In the genomic region with DNA sequence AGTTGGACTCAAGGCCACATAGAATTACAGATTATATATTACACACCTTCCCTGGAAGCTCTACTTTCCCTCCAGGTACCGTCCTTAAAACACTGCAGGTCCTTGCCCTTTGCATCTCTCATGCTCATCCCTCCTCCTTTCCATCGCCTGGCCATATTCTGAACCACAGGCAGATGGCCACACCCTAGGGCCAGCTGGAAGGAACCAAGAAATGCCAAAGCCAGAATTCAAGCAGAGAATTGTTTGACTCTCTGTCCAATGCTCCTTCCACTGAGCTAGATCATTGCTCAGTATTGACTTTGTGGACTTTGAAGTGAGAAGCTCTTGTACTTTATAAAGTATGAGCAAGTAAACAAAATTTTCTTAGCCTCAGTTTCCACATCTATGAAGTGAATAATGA, we compare ENCODE assay signal across 19 cellular contexts.
"Had no signal": no experiment of that assay in that cellular context is flagged by ENCODE, and none has a peak within 500 bp of the region (broad histone marks: within the 10 kb centered on the region; RNA-seq: fewer than 3 reads in every experiment).

No MANE protein-coding gene starts in this region.

- DNase-seq: dermis blood vessel endothelial cell; effector CD4-positive, alpha-beta T cell; effector memory CD4-positive, alpha-beta T cell; foreskin keratinocyte; glutamatergic neuron; head of caudate nucleus; heart right ventricle; hippocampal formation; left cardiac atrium; left lung; left ventricle myocardium superior; lower lobe of right lung; mesenchymal stem cell; midbrain; naive thymus-derived CD4-positive, alpha-beta T cell had no signal

- H3K4me3 ChIP-seq: coronary artery, dorsolateral prefrontal cortex, esophagus muscularis mucosa, gastroesophageal sphincter, heart right ventricle, left lung, lower lobe of right lung had no signal

- H3K27me3 ChIP-seq: dorsolateral prefrontal cortex, esophagus muscularis mucosa, foreskin keratinocyte, gastroesophageal sphincter, heart right ventricle, left lung had no signal

- H3K27ac ChIP-seq: coronary artery, dorsolateral prefrontal cortex, esophagus muscularis mucosa, foreskin keratinocyte, gastroesophageal sphincter, heart right ventricle, left lung, lower lobe of right lung had no signal

- H3K36me3 ChIP-seq: esophagus muscularis mucosa, gastroesophageal sphincter, heart right ventricle, left lung, lower lobe of right lung had no signal

- H3K4me1 ChIP-seq: esophagus muscularis mucosa, foreskin keratinocyte, left lung, lower lobe of right lung had no signal
